In genomic region chr3:49718419-49719213, GRCh38 we compare ENCODE assay signal across 8 cellular contexts. TPM values are rescaled to one million over a fixed set of nuclear protein-coding genes. Genes with fewer than 3 reads are reported as not detected.
DNase-seq lines count a peak whose midpoint lies in the region; ATAC-seq lines count a peak whose summit lies in the region.

No MANE protein-coding gene starts in this region.

- H3K27ac ChIP-seq in BLaER1 (peak overlapping the region; percentile 45; the same call in 1 of the 2 replicates), ectodermal cell (ENCODE audit: insufficient read depth, low read depth, low read length, poor library complexity, severe bottlenecking) (no peak overlapping the region)

- H3K27me3 ChIP-seq in BLaER1 (no peaks in the 10 kb centered on the region), ectodermal cell (ENCODE audit: control insufficient read depth, insufficient read depth, low read length, poor library complexity, severe bottlenecking) (no peaks in the 10 kb centered on the region)

- peaks cover 22 to 49% (median 39%) of the 10 kb centered on the region in 4 donors for H3K4me1 Mint-ChIP-seq in naive thymus-derived CD8-positive, alpha-beta T cell

- peak overlapping the region in 9 of 10 donors; percentile 72 to 97 (median 93) for H3K27ac Mint-ChIP-seq in naive thymus-derived CD8-positive, alpha-beta T cell

- H4K20me1 ChIP-seq in BLaER1 = peaks cover 31% of the 10 kb centered on the region

- H3K4me3 ChIP-seq in BLaER1 (peak overlapping the region; percentile 65), ectodermal cell (ENCODE audit: insufficient read depth, low read depth, low read length) (peak overlapping the region; percentile 54)

- no peaks in the 10 kb centered on the region for H3K9me3 ChIP-seq in BLaER1
- H3K9me3 ChIP-seq in ectodermal cell (ENCODE audit: control insufficient read depth, low read length) = no peaks in the 10 kb centered on the region

- in situ Hi-C loops in ACHN (cut with HindIII; ENCODE audit: low pct_ligation_motif_present, low pct_unique_long_range_greater_than_20kb, low sequenced_read_pairs) = no loop called here

- no peaks in the 10 kb centered on the region for H3K36me3 Mint-ChIP-seq in naive thymus-derived CD8-positive, alpha-beta T cell

- no peaks in the 10 kb centered on the region for H3K27me3 Mint-ChIP-seq in naive thymus-derived CD8-positive, alpha-beta T cell

- 79 to 81% methylated on average over 77 of the region's 77 CpGs for WGBS in ectodermal cell, 2 experiments

- peak overlapping the region; percentile 66 for H3K9ac ChIP-seq in BLaER1

- no peaks in the 10 kb centered on the region for H3K9me3 Mint-ChIP-seq in naive thymus-derived CD8-positive, alpha-beta T cell

- DNase-seq in NCI-H1105 treated with DMSO at 0.1 percent for 48 hours (lab: John Stamatoyannopoulos, UW) (peak; percentile 43), NCI-H1694 (lab: John Stamatoyannopoulos, UW) (no peak), inferior parietal cortex (ENCODE audit: extremely low spot score) (no peak), ACHN (no peak)
- DNase-seq in naive thymus-derived CD8-positive, alpha-beta T cell = no peak
- DNase-seq in central memory CD4-positive, alpha-beta T cell = no peak

- H3K36me3 ChIP-seq in BLaER1 = peaks cover 63% of the 10 kb centered on the region
- no peaks in the 10 kb centered on the region for H3K36me3 ChIP-seq in ectodermal cell (ENCODE audit: control insufficient read depth, insufficient read depth, low read length)

- H3K4me1 ChIP-seq in BLaER1 (peaks cover 54% of the 10 kb centered on the region), ectodermal cell (ENCODE audit: control insufficient read depth, insufficient read depth, low read length) (peaks cover 6% of the 10 kb centered on the region)

- ATAC-seq in naive thymus-derived CD8-positive, alpha-beta T cell = no peak

- H3K4me2 ChIP-seq in BLaER1 = peak overlapping the region; percentile 100

- H3K4me3 Mint-ChIP-seq in naive thymus-derived CD8-positive, alpha-beta T cell = peak overlapping the region; percentile 89 to 95 (median 92)

- POLR2A ChIA-PET in naive thymus-derived CD8-positive, alpha-beta T cell (lab: Charles Lee) = interaction anchor here (0.8 to 1.7 kb wide), 10 partner anchors 12 to 222 kb away, joined by 3 to 9 read pairs (median 4); partner anchors contain the start of genes INKA1, IP6K1, RBM6 and UBA7

RNA-seq across cellular contexts. Expression of gene AMIGO3, which starts 0.9 kb away (rescaled TPM):
- 2.7 TPM for polyA plus RNA-seq in ectodermal cell (2013, experiment 1 of 4)
- 2.6 TPM for polyA plus RNA-seq in ectodermal cell (2013, experiment 2 of 4)
- 3.0 TPM for polyA plus RNA-seq in ectodermal cell (2013, experiment 3 of 4)
- 3.1 TPM for polyA plus RNA-seq in ectodermal cell (2013, experiment 4 of 4)
- total RNA-seq in naive thymus-derived CD8-positive, alpha-beta T cell = 1 to 10 TPM; 1.0 to 1.1 TPM
- 1 to 10 TPM; 1.2 to 1.5 (median 1.2) TPM for polyA plus RNA-seq in naive thymus-derived CD8-positive, alpha-beta T cell

RNA-seq across cellular contexts. Expression of gene GMPPB, which starts 5.1 kb away (rescaled TPM):
- 15.9 TPM for polyA plus RNA-seq in ectodermal cell (2013, experiment 1 of 4)
- polyA plus RNA-seq in ectodermal cell (2013, experiment 2 of 4) = 18.2 TPM
- 12.4 TPM for polyA plus RNA-seq in ectodermal cell (2013, experiment 3 of 4)
- polyA plus RNA-seq in ectodermal cell (2013, experiment 4 of 4) = 12.7 TPM
- 10 to 100 TPM; 21.6 to 22.2 TPM for total RNA-seq in naive thymus-derived CD8-positive, alpha-beta T cell
- polyA plus RNA-seq in naive thymus-derived CD8-positive, alpha-beta T cell = 10 to 100 TPM in 2 of 3 donors, 1 to 10 TPM in 1; 7.5 to 14.8 (median 12.3) TPM

RNA-seq across cellular contexts. Expression of gene RNF123, which starts 29.3 kb away (rescaled TPM):
- 37.0 TPM for polyA plus RNA-seq in ectodermal cell (2013, experiment 1 of 4)
- 34.0 TPM for polyA plus RNA-seq in ectodermal cell (2013, experiment 2 of 4)
- 30.1 TPM for polyA plus RNA-seq in ectodermal cell (2013, experiment 3 of 4)
- 33.4 TPM for polyA plus RNA-seq in ectodermal cell (2013, experiment 4 of 4)
- total RNA-seq in naive thymus-derived CD8-positive, alpha-beta T cell = 10 to 100 TPM; 66.4 to 70.0 TPM
- polyA plus RNA-seq in naive thymus-derived CD8-positive, alpha-beta T cell = 10 to 100 TPM in 2 of 3 donors, 1 to 10 TPM in 1; 8.8 to 20.4 (median 10.5) TPM

RNA-seq across cellular contexts. Expression of gene MST1, which starts 29.3 kb away (rescaled TPM):
- polyA plus RNA-seq in ectodermal cell (2013, experiment 1 of 4) = 15.1 TPM
- 10.6 TPM for polyA plus RNA-seq in ectodermal cell (2013, experiment 2 of 4)
- 12.9 TPM for polyA plus RNA-seq in ectodermal cell (2013, experiment 3 of 4)
- polyA plus RNA-seq in ectodermal cell (2013, experiment 4 of 4) = 13.9 TPM
- 10 to 100 TPM; 13.3 to 13.7 TPM for total RNA-seq in naive thymus-derived CD8-positive, alpha-beta T cell
- 1 to 10 TPM in 1 of 3 donors, under 1 TPM in 2; 0.29 to 1.1 (median 0.74) TPM for polyA plus RNA-seq in naive thymus-derived CD8-positive, alpha-beta T cell

RNA-seq across cellular contexts. Expression of gene APEH, which starts 44.5 kb away (rescaled TPM):
- 105 TPM for polyA plus RNA-seq in ectodermal cell (2013, experiment 1 of 4)
- polyA plus RNA-seq in ectodermal cell (2013, experiment 2 of 4) = 125 TPM
- 78.6 TPM for polyA plus RNA-seq in ectodermal cell (2013, experiment 3 of 4)
- polyA plus RNA-seq in ectodermal cell (2013, experiment 4 of 4) = 86.9 TPM
- 100 to 1,000 TPM; 137 to 139 TPM for total RNA-seq in naive thymus-derived CD8-positive, alpha-beta T cell
- 100 to 1,000 TPM; 105 to 131 (median 114) TPM for polyA plus RNA-seq in naive thymus-derived CD8-positive, alpha-beta T cell
